ENCODE assay signal across 21 cellular contexts in genomic region chr22:17429516-17429915, GRCh38.
A peak's percentile ranks its signal among the peaks of the same experiment; 100 is the strongest.
DNase-seq lines count a peak whose midpoint lies in the region; ATAC-seq and TF ChIP-seq lines count a peak whose summit lies in the region.
"Had no signal": no experiment of that assay in that cellular context is flagged by ENCODE, and none has a peak within 500 bp of the region (broad histone marks: within the 10 kb centered on the region; RNA-seq: fewer than 3 reads in every experiment).

No MANE protein-coding gene starts in this region.

- H3K27me3 ChIP-seq in GM23338 (ENCODE audit: insufficient read depth) (no peaks in the 10 kb centered on the region), gastrocnemius medialis (no peaks in the 10 kb centered on the region), right lobe of liver (no peaks in the 10 kb centered on the region)
- H3K27me3 ChIP-seq: MG63 had no signal

- CTCF ChIA-PET in WTC11 (lab: Charles Lee): no interaction called here

- H3K9me3 ChIP-seq in gastrocnemius medialis: no peaks in the 10 kb centered on the region
- H3K9me3 ChIP-seq in right lobe of liver: no peaks in the 10 kb centered on the region
- H3K9me3 ChIP-seq: HAP-1, MG63 had no signal

- H3F3A ChIP-seq in GM23338 (replicated peaks; ENCODE audit: low read depth): peaks cover 5% of the 10 kb centered on the region

- intact Hi-C loops in gastrocnemius medialis (cut with DNase I; ENCODE audit: low total_unique reads) (loop anchor here (2.0 kb wide), 1 partner anchor 23 kb away; no protein-coding TSS in a partner anchor), right lobe of liver (cut with DNase I) (no loop called here)

- H3K9me2 ChIP-seq in GM23338 (ENCODE audit: insufficient read depth): 0 out of 2 replicates have a peak, but pooled peaks cover 6% of the 10 kb centered on the region

- in situ Hi-C loops in gastrocnemius medialis (cut with MboI; ENCODE audit: low sequenced_read_pairs in 4 of 4) (no loop called here), ACHN (cut with HindIII; ENCODE audit: low pct_ligation_motif_present, low pct_unique_long_range_greater_than_20kb, low sequenced_read_pairs) (no loop called here)

- WGBS in right lobe of liver (ENCODE audit: insufficient coverage, low coverage, low lambda C conversion rate, missing lambda C conversion rate): 29% methylated on average over 1 of the region's 1 CpG

- POLR2A ChIA-PET in WTC11 (lab: Charles Lee): interaction anchor here (0.6 kb wide), 1 partner anchor 143 kb away, joined by 3 read pairs; no protein-coding TSS in a partner anchor

- H3K4me2 ChIP-seq in GM23338: 0 out of 2 replicates have a peak overlapping the region, but pooled peaks have one; percentile 4

- H3K36me3 ChIP-seq in GM23338 (ENCODE audit: insufficient read depth): no peaks in the 10 kb centered on the region
- H3K36me3 ChIP-seq in gastrocnemius medialis: no peaks in the 10 kb centered on the region
- no peaks in the 10 kb centered on the region for H3K36me3 ChIP-seq in right lobe of liver
- H3K36me3 ChIP-seq: HAP-1, MG63 had no signal

- H3K36me3 Mint-ChIP-seq in GM23338 (ENCODE audit: low read depth) (peaks cover 8% of the 10 kb centered on the region; the same call in 2 of the 3 replicates), WTC11 (no peaks in the 10 kb centered on the region; the same call in 1 of the 2 replicates)
- H3K36me3 Mint-ChIP-seq: CD14-positive monocyte, IgD-negative memory B cell, T-cell had no signal

- no peak for TF ChIP-seq POLR2A in gastrocnemius medialis (IDR thresholded peaks at IDR 0.05)
- no peak for TF ChIP-seq POLR2A in right lobe of liver (IDR thresholded peaks at IDR 0.05)

- TF ChIP-seq CTCF in GM23338 (conservative IDR thresholded peaks at IDR 0.05; ENCODE audit: low read depth in 2 of 2): no peak
- TF ChIP-seq CTCF in WTC11 (IDR thresholded peaks at IDR 0.05): no peak
- no peak for TF ChIP-seq CTCF in gastrocnemius medialis (IDR thresholded peaks at IDR 0.05 in 4 of 5, conservative IDR thresholded peaks at IDR 0.05 in 1 of 5)
- no peak for TF ChIP-seq CTCF in right lobe of liver (IDR thresholded peaks at IDR 0.05)

- H4K20me1 ChIP-seq in GM23338 (replicated peaks; ENCODE audit: insufficient read depth): peaks cover 83% of the 10 kb centered on the region

- H3K27ac ChIP-seq in GM23338 (ENCODE audit: low read depth): no peak overlapping the region
- peak overlapping the region; percentile 86 to 93 (median 90) for H3K27ac ChIP-seq in gastrocnemius medialis
- no peak overlapping the region for H3K27ac ChIP-seq in right lobe of liver

- H3K4me3 ChIP-seq in GM23338 (no peak overlapping the region), gastrocnemius medialis (no peak overlapping the region), right lobe of liver (no peak overlapping the region)
- H3K4me3 ChIP-seq: HAP-1, MG63 had no signal

- peaks cover 58% of the 10 kb centered on the region for H3K4me1 ChIP-seq in GM23338 (ENCODE audit: insufficient read depth)
- H3K4me1 ChIP-seq in gastrocnemius medialis: peaks cover 69 to 73% of the 10 kb centered on the region in 2 donors
- H3K4me1 ChIP-seq in right lobe of liver: peaks cover 0 to 5% (median 0%) of the 10 kb centered on the region in 4 donors

- ATAC-seq in GM23338 (no peak), WTC11 (no peak), gastrocnemius medialis (no peak), right lobe of liver (no peak), GM19035 (IDR thresholded peaks at IDR 0.05; ENCODE audit: unreplicated experiment) (no peak)
- ATAC-seq: T-cell had no signal

- peak overlapping the region; percentile 0; the same call in 1 of the 2 replicates for H3K27ac Mint-ChIP-seq in GM23338
- H3K27ac Mint-ChIP-seq in WTC11: peak overlapping the region; percentile 61
- H3K27ac Mint-ChIP-seq: CD14-positive monocyte, T-cell had no signal

- DNase-seq in GM23338 (ENCODE audit: low spot score): no peak
- DNase-seq in NOMO-1 (lab: John Stamatoyannopoulos, UW; ENCODE audit: unreplicated experiment in 2 of 2): peak; percentile 8 to 51
- DNase-seq in WTC11 (ENCODE audit: low spot score): no peak
- no peak for DNase-seq in gastrocnemius medialis
- DNase-seq in right lobe of liver: no peak
- no peak for DNase-seq in ACHN
- no peak for DNase-seq in SW480 (ENCODE audit: low spot score)
- DNase-seq: COR-L47, DMS 273 treated with DMSO at 0.1 percent for 48 hours, DND-41, GDM1, Kasumi-1, MG63, NCI-H1436, NCI-H2029, NCI-H446 treated with DMSO at 0.1 percent for 48 hours, T-cell had no signal

- peak overlapping the region; percentile 14; the same call in 1 of the 3 replicates for H3K4me3 Mint-ChIP-seq in GM23338
- no peak overlapping the region for H3K4me3 Mint-ChIP-seq in WTC11
- H3K4me3 Mint-ChIP-seq: CD14-positive monocyte, IgD-negative memory B cell, T-cell had no signal

- H3K9me3 Mint-ChIP-seq in GM23338 (no peaks in the 10 kb centered on the region), WTC11 (no peaks in the 10 kb centered on the region)
- H3K9me3 Mint-ChIP-seq: T-cell had no signal

- H3K27me3 Mint-ChIP-seq in GM23338 (ENCODE audit: insufficient read depth, low read depth, poor library complexity) (peaks cover 1% of the 10 kb centered on the region), WTC11 (ENCODE audit: low read depth) (no peaks in the 10 kb centered on the region)

- H2AFZ ChIP-seq in GM23338: no peak overlapping the region

- peaks cover 56% of the 10 kb centered on the region for H3K4me1 Mint-ChIP-seq in GM23338
- peaks cover 72% of the 10 kb centered on the region for H3K4me1 Mint-ChIP-seq in WTC11
- H3K4me1 Mint-ChIP-seq: IgD-negative memory B cell, T-cell had no signal

- peaks cover 100% of the 10 kb centered on the region for H3K79me2 ChIP-seq in GM23338 (replicated peaks; ENCODE audit: insufficient read depth)

TF ChIP-seq in GM23338, 12 proteins besides CTCF, POLR2A, EP300 and RAD21 (continues in another document):
- TF ChIP-seq POLR2AphosphoS5 (IDR thresholded peaks at IDR 0.05; ENCODE audit: low read depth) (no peak), CREB1 (CRISPR knock-in tag; IDR thresholded peaks at IDR 0.05; ENCODE audit: low read depth) (no peak), ZNF114 (CRISPR knock-in tag; IDR thresholded peaks at IDR 0.05) (no peak)

TF ChIP-seq in WTC11, 78 proteins besides CTCF, POLR2A, EP300 and RAD21 (continues in another document):
- no peak for TF ChIP-seq NFE2L1 (CRISPR knock-in tag; IDR thresholded peaks at IDR 0.05)
- no peak for TF ChIP-seq TP53 (CRISPR knock-in tag; IDR thresholded peaks at IDR 0.05)
- no peak for TF ChIP-seq FOXK1 (CRISPR knock-in tag; IDR thresholded peaks at IDR 0.05)
- TF ChIP-seq ATF1 (CRISPR knock-in tag; IDR thresholded peaks at IDR 0.05): no peak
- no peak for TF ChIP-seq MLX (CRISPR knock-in tag; IDR thresholded peaks at IDR 0.05)
- no peak for TF ChIP-seq ZNF263 (CRISPR knock-in tag; IDR thresholded peaks at IDR 0.05; ENCODE audit: low read depth)
- TF ChIP-seq ATF3 (CRISPR knock-in tag; conservative IDR thresholded peaks at IDR 0.05): no peak
- TF ChIP-seq FOXP1 (CRISPR knock-in tag; IDR thresholded peaks at IDR 0.05; ENCODE audit: borderline replicate concordance): no peak
- no peak for TF ChIP-seq ZNF532 (CRISPR knock-in tag; IDR thresholded peaks at IDR 0.05; ENCODE audit: borderline replicate concordance)

Comparison
In these comparisons a context has a peak if more than half of its experiments do, and no peak if none do; other contexts are left out.
1. DNase-seq: peak in NOMO-1 (2 of 2); none in GM23338 (single experiment), WTC11 (single experiment), gastrocnemius medialis (0 of 2), right lobe of liver (0 of 3), ACHN (single experiment) and SW480 (single experiment).
2. H3K27ac ChIP-seq: peak in gastrocnemius medialis (4 of 4); none in GM23338 (single experiment) and right lobe of liver (0 of 3).